Comparison of ENCODE assay signal across 11 cellular contexts in genomic region chr1:238485062-238485905, GRCh38.
A peak's percentile ranks its signal among the peaks of the same experiment; 100 is the strongest.
DNase-seq lines count a peak whose midpoint lies in the region; ATAC-seq and TF ChIP-seq lines count a peak whose summit lies in the region.
"Had no signal": no experiment of that assay in that cellular context is flagged by ENCODE, and none has a peak within 500 bp of the region (broad histone marks: within the 10 kb centered on the region; RNA-seq: fewer than 3 reads in every experiment).

No MANE protein-coding gene starts in this region.

- peaks cover 5% of the 10 kb centered on the region for H3K27me3 Mint-ChIP-seq in nephron progenitor cell (ENCODE audit: low read depth, poor library complexity)
- H3K27me3 Mint-ChIP-seq: activated B cell treated with CpG ODN at 0.5 μM for 24 hours had no signal

- no peak overlapping the region for H3K27ac ChIP-seq in DND-41 (ENCODE audit: low read length)
- H3K27ac ChIP-seq in coronary artery, result no peak overlapping the region

- no peak overlapping the region for H3K4me2 ChIP-seq in DND-41 (ENCODE audit: insufficient read depth, low read length)

- no peaks in the 10 kb centered on the region for H3K36me3 ChIP-seq in DND-41 (ENCODE audit: insufficient read depth, low read length)

- H4K20me1 ChIP-seq in DND-41 (ENCODE audit: insufficient read depth, low read length), result no peaks in the 10 kb centered on the region

- DNase-seq in DND-41, result no peak
- DNase-seq in NCI-H69 (lab: John Stamatoyannopoulos, UW), result peak; percentile 21
- peak; percentile 95 for DNase-seq in choroid plexus epithelial cell (ENCODE audit: low read depth)
- DNase-seq in nephron progenitor cell, result peak; percentile 31
- no peak for DNase-seq in hypothalamus (lab: John Stamatoyannopoulos, UW)
- DNase-seq in coronary artery (ENCODE audit: low spot score), result no peak
- DNase-seq in NK-92 treated with Interleukin-12 subunit alpha and Interleukin-12 subunit beta, amount 100 ng/mL, for 24 hours (lab: John Stamatoyannopoulos, UW), result no peak
- DNase-seq: activated B cell treated with CpG ODN at 0.5 μM for 24 hours, KBM-7, natural killer cell had no signal

- H3K27me3 ChIP-seq in DND-41 (ENCODE audit: insufficient read depth, low read length, poor library complexity), result no peaks in the 10 kb centered on the region

- H3K36me3 Mint-ChIP-seq in nephron progenitor cell (ENCODE audit: low read depth), result peaks cover 13% of the 10 kb centered on the region
- H3K36me3 Mint-ChIP-seq: natural killer cell had no signal

- no peaks in the 10 kb centered on the region for H3K79me2 ChIP-seq in DND-41 (ENCODE audit: insufficient read depth, low read length)

- H2AFZ ChIP-seq in DND-41 (ENCODE audit: low read depth, low read length), result no peak overlapping the region

- 0 out of 3 replicates have a peak, but pooled peaks have one; percentile 33 for ATAC-seq in DND-41 (ENCODE audit: insufficient read depth, low read depth)
- no peak for ATAC-seq in GM19452 (IDR thresholded peaks at IDR 0.05; ENCODE audit: unreplicated experiment)
- ATAC-seq: natural killer cell had no signal

- H3K4me1 ChIP-seq in DND-41 (ENCODE audit: insufficient read depth, low read length), result no peaks in the 10 kb centered on the region

- H3K4me3 ChIP-seq in DND-41 (ENCODE audit: low read depth in 1 of 2, low read length in 2 of 2) (no peak overlapping the region), choroid plexus epithelial cell (ENCODE audit: low read depth, low read length) (peak overlapping the region; percentile 81), coronary artery (no peak overlapping the region)

- H3K9me3 ChIP-seq in DND-41 (ENCODE audit: insufficient read depth, low read length, severe bottlenecking), result no peaks in the 10 kb centered on the region

- TF ChIP-seq CTCF in DND-41 (IDR thresholded peaks at IDR 0.05; ENCODE audit: borderline replicate concordance, extremely low read depth, low read length, poor library complexity, severe bottlenecking) (no peak), choroid plexus epithelial cell (conservative IDR thresholded peaks at IDR 0.05; ENCODE audit: low read depth, low read length) (no peak), nephron progenitor cell (IDR thresholded peaks at IDR 0.05) (no peak), coronary artery (IDR thresholded peaks at IDR 0.05) (no peak)

- H3K4me1 Mint-ChIP-seq in nephron progenitor cell, result peaks cover 27% of the 10 kb centered on the region
- H3K4me1 Mint-ChIP-seq: activated B cell treated with CpG ODN at 0.5 μM for 24 hours, natural killer cell had no signal

- peak overlapping the region; percentile 60 for H3K27ac Mint-ChIP-seq in nephron progenitor cell
- H3K27ac Mint-ChIP-seq: activated B cell treated with CpG ODN at 0.5 μM for 24 hours, natural killer cell had no signal

- no peak overlapping the region for H3K9ac ChIP-seq in DND-41 (ENCODE audit: low read depth, low read length)

- peak overlapping the region; percentile 88 for H3K4me3 Mint-ChIP-seq in nephron progenitor cell
- H3K4me3 Mint-ChIP-seq: activated B cell treated with CpG ODN at 0.5 μM for 24 hours, natural killer cell had no signal

- H3K9me3 Mint-ChIP-seq in nephron progenitor cell, result no peaks in the 10 kb centered on the region
- H3K9me3 Mint-ChIP-seq: activated B cell treated with CpG ODN at 0.5 μM for 24 hours had no signal

Comparison
In these comparisons a context has a peak if more than half of its experiments do, and no peak if none do; other contexts are left out.
1. DNase-seq: peak in NCI-H69 (single experiment), choroid plexus epithelial cell (single experiment) and nephron progenitor cell (single experiment); none in DND-41 (single experiment), hypothalamus (0 of 51), coronary artery (single experiment) and NK-92 treated with Interleukin-12 subunit alpha and Interleukin-12 subunit beta, amount 100 ng/mL, for 24 hours (single experiment).